Comparison of ENCODE assay signal across 8 cellular contexts in genomic region chr1:111988743-111989453, GRCh38. TPM values are rescaled to one million over a fixed set of nuclear protein-coding genes. Genes with fewer than 3 reads are reported as not detected.
DNase-seq lines count a peak whose midpoint lies in the region; ATAC-seq and TF ChIP-seq lines count a peak whose summit lies in the region.

No MANE protein-coding gene starts in this region.

- peaks cover 67 to 85% of the 10 kb centered on the region in 2 donors for H3K27me3 Mint-ChIP-seq in effector memory CD8-positive, alpha-beta T cell
- peaks cover 89% of the 10 kb centered on the region for H3K27me3 Mint-ChIP-seq in nephron progenitor cell (ENCODE audit: low read depth, poor library complexity)

- no peaks in the 10 kb centered on the region for H4K20me1 ChIP-seq in Karpas-422 (ENCODE audit: insufficient read depth, low read depth, low read length)

- no peaks in the 10 kb centered on the region for H3K9me2 ChIP-seq in Karpas-422 (replicated peaks; ENCODE audit: insufficient read depth, low read length)

- no peak overlapping the region for H3K27ac ChIP-seq in Karpas-422 (ENCODE audit: low read length)

- no peaks in the 10 kb centered on the region for H3K4me1 ChIP-seq in BE2C
- H3K4me1 ChIP-seq in Karpas-422 (ENCODE audit: low read length) = no peaks in the 10 kb centered on the region

- H2AFZ ChIP-seq in Karpas-422 (ENCODE audit: low read length) = no peak overlapping the region

- H3K4me3 ChIP-seq in BE2C (ENCODE audit: low read depth, low read length) = peak overlapping the region; percentile 36
- no peak overlapping the region for H3K4me3 ChIP-seq in Karpas-422 (ENCODE audit: low read length)

- H3K79me2 ChIP-seq in Karpas-422 (ENCODE audit: low read length) = no peaks in the 10 kb centered on the region

- no peak overlapping the region for H3K9ac ChIP-seq in Karpas-422 (ENCODE audit: low read length)

- H3K36me3 ChIP-seq in BE2C = no peaks in the 10 kb centered on the region
- no peaks in the 10 kb centered on the region for H3K36me3 ChIP-seq in Karpas-422 (ENCODE audit: insufficient read depth, low read length)

- H3K9me3 Mint-ChIP-seq in effector memory CD8-positive, alpha-beta T cell = no peaks in the 10 kb centered on the region
- H3K9me3 Mint-ChIP-seq in nephron progenitor cell = no peaks in the 10 kb centered on the region

- peaks cover 10% of the 10 kb centered on the region in 2 donors for H3K4me1 Mint-ChIP-seq in effector memory CD8-positive, alpha-beta T cell (ENCODE audit: low read depth in 2 of 2)
- H3K4me1 Mint-ChIP-seq in nephron progenitor cell = peaks cover 24% of the 10 kb centered on the region

- no peak for ATAC-seq in effector memory CD8-positive, alpha-beta T cell (replicated peaks)
- ATAC-seq in GM19324 (IDR thresholded peaks at IDR 0.05; ENCODE audit: low FRiP score, unreplicated experiment) = no peak

- no peak overlapping the region for H3K27ac Mint-ChIP-seq in effector memory CD8-positive, alpha-beta T cell
- no peak overlapping the region for H3K27ac Mint-ChIP-seq in nephron progenitor cell

- H3K36me3 Mint-ChIP-seq in effector memory CD8-positive, alpha-beta T cell (ENCODE audit: insufficient read depth) = no peaks in the 10 kb centered on the region
- H3K36me3 Mint-ChIP-seq in nephron progenitor cell (ENCODE audit: low read depth) = no peaks in the 10 kb centered on the region

- DNase-seq in BE2C (no peak), NCI-H146 (lab: John Stamatoyannopoulos, UW) (peak; percentile 59), nephron progenitor cell (peak; percentile 29), Karpas-422 (no peak), SKM-1 (lab: John Stamatoyannopoulos, UW; ENCODE audit: unreplicated experiment) (no peak)
- no peak for DNase-seq in effector memory CD8-positive, alpha-beta T cell
- no peak for DNase-seq in activated CD8-positive, alpha-beta memory T cell treated with anti-CD3 and anti-CD28 coated beads, Interleukin-2, amount 50 U/mL, for 4 hours

- H3K4me2 ChIP-seq in Karpas-422 (ENCODE audit: low read depth, low read length, poor library complexity, severe bottlenecking) = no peak overlapping the region

- H3K27me3 ChIP-seq in BE2C (peaks cover 63% of the 10 kb centered on the region), Karpas-422 (ENCODE audit: low read length) (no peaks in the 10 kb centered on the region)

- no peaks in the 10 kb centered on the region for H3K9me3 ChIP-seq in BE2C
- no peaks in the 10 kb centered on the region for H3K9me3 ChIP-seq in Karpas-422 (ENCODE audit: low read length)

- TF ChIP-seq CTCF in BE2C (IDR thresholded peaks at IDR 0.05; ENCODE audit: low read depth, low read length) (no peak), nephron progenitor cell (IDR thresholded peaks at IDR 0.05) (no peak)

- H3K4me3 Mint-ChIP-seq in effector memory CD8-positive, alpha-beta T cell = peak overlapping the region; percentile 31 to 44
- peak overlapping the region; percentile 77 for H3K4me3 Mint-ChIP-seq in nephron progenitor cell

RNA-seq across cellular contexts. Expression of gene KCND3, which starts 0.6 kb away (rescaled TPM):
- 1.2 TPM for polyA plus RNA-seq in BE2C (2012; ENCODE audit: insufficient read depth, insufficient read length, low read depth)
- not detected in 2 replicates for total RNA-seq in Karpas-422 (2014; rRNA removed; shearing (Covaris generic); ENCODE audit: low replicate concordance)

Comparison
In these comparisons a context has a peak if more than half of its experiments do, and no peak if none do; other contexts are left out.
1. DNase-seq: peak in NCI-H146 (single experiment) and nephron progenitor cell (single experiment); none in BE2C (single experiment), effector memory CD8-positive, alpha-beta T cell (0 of 3), Karpas-422 (single experiment), activated CD8-positive, alpha-beta memory T cell treated with anti-CD3 and anti-CD28 coated beads, Interleukin-2, amount 50 U/mL, for 4 hours (single experiment) and SKM-1 (single experiment).